Comparison of ENCODE assay signal across 11 cellular contexts in genomic region chr13:51636349-51636890, GRCh38. TPM values are rescaled to one million over a fixed set of nuclear protein-coding genes. Genes with fewer than 3 reads are reported as not detected.
DNase-seq lines count a peak whose midpoint lies in the region; ATAC-seq and TF ChIP-seq lines count a peak whose summit lies in the region.
"Had no signal": no experiment of that assay in that cellular context is flagged by ENCODE, and none has a peak within 500 bp of the region (broad histone marks: within the 10 kb centered on the region; RNA-seq: fewer than 3 reads in every experiment).

No MANE protein-coding gene starts in this region.

- H3K27ac ChIP-seq in stomach = peak overlapping the region; percentile 44 to 76 (median 62)
- H3K27ac ChIP-seq: psoas muscle had no signal

- TF ChIP-seq CTCF in stomach (IDR thresholded peaks at IDR 0.05) = no peak

- TF ChIP-seq POLR2A in stomach (IDR thresholded peaks at IDR 0.05) = no peak

- no peak overlapping the region for H3K4me3 ChIP-seq in stomach
- H3K4me3 ChIP-seq: K562, psoas muscle, upper lobe of left lung had no signal

- ATAC-seq in HG03469 (IDR thresholded peaks at IDR 0.05; ENCODE audit: unreplicated experiment) = no peak
- ATAC-seq: K562, psoas muscle had no signal

- no peaks in the 10 kb centered on the region for H3K27me3 ChIP-seq in stomach
- H3K27me3 ChIP-seq: upper lobe of left lung had no signal

- no peaks in the 10 kb centered on the region for H3K36me3 ChIP-seq in stomach
- H3K36me3 ChIP-seq: upper lobe of left lung had no signal

- no peak for TF ChIP-seq EP300 in stomach (IDR thresholded peaks at IDR 0.05)

- H3K9me3 ChIP-seq in stomach = no peaks in the 10 kb centered on the region
- H3K9me3 ChIP-seq: psoas muscle, upper lobe of left lung had no signal

- WGBS in stomach, 5 donors = 24 to 46% (median 33%) methylated on average over 7 of the region's 7 CpGs

- intact Hi-C loops in stomach (cut with DNase I; ENCODE audit: low total_unique reads) = no loop called here

- DNase-seq in NCI-H345 treated with DMSO at 0.1 percent for 48 hours (lab: John Stamatoyannopoulos, UW; ENCODE audit: unreplicated experiment) (peak; percentile 2), NCI-H345 (lab: John Stamatoyannopoulos, UW) (no peak), NCI-H774 (lab: John Stamatoyannopoulos, UW) (peak; percentile 42), inferior parietal cortex (ENCODE audit: extremely low spot score) (peak; percentile 3), stomach (peak; percentile 63), KG1 (lab: John Stamatoyannopoulos, UW) (no peak)
- no peak for DNase-seq in activated CD4-positive, alpha-beta T cell treated with anti-CD3 and anti-CD28 coated beads, Interleukin-2, amount 50 U/mL, for 1 hour
- DNase-seq: psoas muscle, upper lobe of left lung had no signal

- peaks cover 8 to 80% (median 40%) of the 10 kb centered on the region in 4 donors for H3K4me1 ChIP-seq in stomach
- H3K4me1 ChIP-seq: psoas muscle had no signal

RNA-seq across cellular contexts. Expression of gene WDFY2, which starts 52.2 kb away (rescaled TPM):
- 10 to 100 TPM in 4 of 5 donors, 1 to 10 TPM in 1; 1.4 to 22.6 (median 19.8) TPM for total RNA-seq in stomach
- 1 to 10 TPM; 2.0 to 4.7 (median 4.6) TPM for polyA plus RNA-seq in stomach

Comparison
In these comparisons a context has a peak if more than half of its experiments do, and no peak if none do; other contexts are left out.
1. DNase-seq: peak in NCI-H345 treated with DMSO at 0.1 percent for 48 hours (single experiment), NCI-H774 (single experiment), inferior parietal cortex (single experiment) and stomach (single experiment); none in NCI-H345 (single experiment), activated CD4-positive, alpha-beta T cell treated with anti-CD3 and anti-CD28 coated beads, Interleukin-2, amount 50 U/mL, for 1 hour (single experiment) and KG1 (single experiment).